7 cellular contexts compared by ENCODE assay signal in the genomic region with DNA sequence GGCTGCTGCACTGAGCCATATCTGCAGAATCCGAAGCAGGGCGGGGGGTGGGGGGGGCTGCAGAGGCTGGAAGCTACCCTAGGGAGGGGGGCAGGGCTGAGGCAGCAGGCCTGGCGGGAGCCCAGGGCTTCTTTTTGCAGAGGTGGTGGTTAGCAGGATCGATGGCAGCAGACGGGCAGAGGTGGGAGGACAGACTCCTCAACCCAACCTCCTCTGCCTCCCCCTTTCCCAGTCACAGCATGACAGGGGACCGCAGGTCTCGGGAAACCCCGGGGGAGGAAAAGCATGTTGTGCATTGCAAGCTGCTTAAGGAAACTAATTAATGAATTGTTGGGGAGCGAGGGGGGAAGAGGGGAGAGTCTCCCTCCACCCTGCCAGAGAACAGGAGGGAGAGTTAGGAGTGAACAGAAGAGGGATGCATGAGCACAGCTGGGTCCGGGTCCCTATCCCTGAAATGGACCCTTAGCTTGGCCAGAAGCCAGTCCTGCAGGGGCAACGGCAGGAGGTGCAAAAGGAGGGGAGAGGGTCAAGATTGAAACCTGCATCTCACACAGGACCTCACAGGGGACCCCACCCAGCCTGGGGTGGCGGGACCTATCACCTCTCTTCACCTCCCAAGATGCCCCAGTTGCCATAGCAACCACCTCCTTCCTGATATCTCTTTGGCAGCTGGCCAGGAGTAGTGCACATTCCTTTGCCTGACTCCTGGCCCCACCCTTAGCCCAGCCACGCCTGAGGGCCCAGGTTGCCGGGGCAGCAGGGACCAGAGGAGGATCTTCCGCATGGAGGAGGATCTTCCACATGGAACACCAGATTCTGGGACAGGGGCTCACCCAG. TPM values are rescaled to one million over a fixed set of nuclear protein-coding genes. Genes with fewer than 3 reads are reported as not detected.
DNase-seq lines count a peak whose midpoint lies in the region; ATAC-seq and TF ChIP-seq lines count a peak whose summit lies in the region.
"Had no signal": no experiment of that assay in that cellular context is flagged by ENCODE, and none has a peak within 500 bp of the region (broad histone marks: within the 10 kb centered on the region; RNA-seq: fewer than 3 reads in every experiment).

No MANE protein-coding gene starts in this region.

- no peak overlapping the region for H3K4me3 ChIP-seq in SJCRH30

- H3K4me1 ChIP-seq in SJCRH30: no peaks in the 10 kb centered on the region

- DNase-seq in NCI-H526 (lab: John Stamatoyannopoulos, UW) (peak; percentile 38 to 64), NCI-H526 treated with DMSO at 0.1 percent for 48 hours (lab: John Stamatoyannopoulos, UW) (no peak), SJCRH30 (peak; percentile 38 to 43), mucosa of gallbladder (ENCODE audit: low spot score) (peak; percentile 78)
- DNase-seq in activated T-cell treated with anti-CD3 and anti-CD28 coated beads, Interleukin-2, amount 50 U/mL, for 24 hours: no peak
- DNase-seq: NCI-H146 had no signal

- peaks cover 6% of the 10 kb centered on the region for H3K27me3 Mint-ChIP-seq in activated T-cell treated with anti-CD3 and anti-CD28 coated beads, Interleukin-2, amount 50 U/mL, for 24 hours

- H3K36me3 Mint-ChIP-seq in activated T-cell treated with anti-CD3 and anti-CD28 coated beads, Interleukin-2, amount 50 U/mL, for 24 hours (ENCODE audit: low read depth): no peaks in the 10 kb centered on the region

- H3K9me3 ChIP-seq in SJCRH30 (replicated peaks): no peaks in the 10 kb centered on the region

- no peak for TF ChIP-seq POLR2A in GM18505 (IDR thresholded peaks at IDR 0.05; ENCODE audit: borderline replicate concordance, extremely low read depth, insufficient read depth, insufficient read length)

- H3K36me3 ChIP-seq in SJCRH30: no peaks in the 10 kb centered on the region

- peaks cover 39% of the 10 kb centered on the region for H3K4me1 Mint-ChIP-seq in activated T-cell treated with anti-CD3 and anti-CD28 coated beads, Interleukin-2, amount 50 U/mL, for 24 hours (ENCODE audit: low read depth)

- ATAC-seq in GM18505 (IDR thresholded peaks at IDR 0.05; ENCODE audit: unreplicated experiment): no peak

- no peak overlapping the region for H3K27ac ChIP-seq in SJCRH30

- no peaks in the 10 kb centered on the region for H3K9me3 Mint-ChIP-seq in activated T-cell treated with anti-CD3 and anti-CD28 coated beads, Interleukin-2, amount 50 U/mL, for 24 hours

- peaks cover 6% of the 10 kb centered on the region; the same call in 1 of the 2 replicates for H3K27me3 ChIP-seq in SJCRH30

- no peak overlapping the region for H3K4me3 Mint-ChIP-seq in activated T-cell treated with anti-CD3 and anti-CD28 coated beads, Interleukin-2, amount 50 U/mL, for 24 hours

- H3K27ac Mint-ChIP-seq in activated T-cell treated with anti-CD3 and anti-CD28 coated beads, Interleukin-2, amount 50 U/mL, for 24 hours: no peak overlapping the region

RNA-seq across cellular contexts. Expression of gene FXYD7, which starts 1.8 kb away (rescaled TPM):
- total RNA-seq in SJCRH30 (2014; rRNA removed; shearing (Covaris generic)): not detected in 2 replicates
- not detected for total RNA-seq in mucosa of gallbladder

RNA-seq across cellular contexts. Expression of gene FXYD1, which starts 6.2 kb away (rescaled TPM):
- not detected in 2 replicates for total RNA-seq in SJCRH30 (2014; rRNA removed; shearing (Covaris generic))
- 94.0 TPM for total RNA-seq in mucosa of gallbladder

RNA-seq across cellular contexts. Expression of gene FXYD5, which starts 9.7 kb away (rescaled TPM):
- total RNA-seq in SJCRH30 (2014; rRNA removed; shearing (Covaris generic)): 4.0 and 6.6 TPM in 2 replicates
- total RNA-seq in mucosa of gallbladder: 88.4 TPM

RNA-seq across cellular contexts. Expression of gene LGI4, which starts 10.0 kb away (rescaled TPM):
- total RNA-seq in SJCRH30 (2014; rRNA removed; shearing (Covaris generic)): not detected in 2 replicates
- total RNA-seq in mucosa of gallbladder: 8.9 TPM

RNA-seq across cellular contexts. Expression of gene FXYD3, which starts 29.2 kb away (rescaled TPM):
- not detected in 2 replicates for total RNA-seq in SJCRH30 (2014; rRNA removed; shearing (Covaris generic))
- 139 TPM for total RNA-seq in mucosa of gallbladder

Comparison
In these comparisons a context has a peak if more than half of its experiments do, and no peak if none do; other contexts are left out.
1. DNase-seq: peak in NCI-H526 (2 of 2), SJCRH30 (2 of 2) and mucosa of gallbladder (single experiment); none in NCI-H526 treated with DMSO at 0.1 percent for 48 hours (single experiment) and activated T-cell treated with anti-CD3 and anti-CD28 coated beads, Interleukin-2, amount 50 U/mL, for 24 hours (single experiment).
2. RNA of gene FXYD1, which starts 6.2 kb away (total RNA-seq): 94.0 TPM in mucosa of gallbladder (single experiment); not detected in SJCRH30; every median in the first group is over 10 times any median in the second.
3. RNA of gene FXYD5, which starts 9.7 kb away (total RNA-seq): 88.4 TPM in mucosa of gallbladder (single experiment); 4.0 to 6.6 TPM in SJCRH30; every median in the first group is over 10 times any median in the second.